1 cellular context compared by ENCODE assay signal in genomic region chr13:27620377-27621115, GRCh38.
TF ChIP-seq lines count a peak whose summit lies in the region.

Gene LNX2 (minus strand): TSS chr13:27620529. CDS start chr13:27581703, 38,826 bp downstream.

TF ChIP-seq in HepG2, 621 proteins besides CTCF, POLR2A, EP300 and RAD21 (continued from another document and continues in another):
- TF ChIP-seq ZNF687 (CRISPR knock-in tag; IDR thresholded peaks at IDR 0.05) (peak; percentile 59), SRSF1 (optimal IDR thresholded peaks at IDR 0.05; ENCODE audit: low read depth, low read length) (peak; percentile 38), ARNTL (CRISPR knock-in tag; IDR thresholded peaks at IDR 0.05) (peak; percentile 69; the same call in 1 of the 2 replicates), RBM39 (IDR thresholded peaks at IDR 0.05; ENCODE audit: low read depth, low read length, poor library complexity, severe bottlenecking) (peak; percentile 88), ZKSCAN1 (IDR thresholded peaks at IDR 0.05; ENCODE audit: low read length) (no peak), MIER3 (CRISPR knock-in tag; IDR thresholded peaks at IDR 0.05; ENCODE audit: borderline replicate concordance) (0 out of 2 replicates have a peak, but pooled peaks have one; percentile 12), SP5 (CRISPR knock-in tag; IDR thresholded peaks at IDR 0.05; ENCODE audit: borderline replicate concordance, low read depth) (peak; percentile 69; the same call in 1 of the 2 replicates), ZNF768 (CRISPR knock-in tag; IDR thresholded peaks at IDR 0.05) (peak; percentile 44; the same call in 1 of the 2 replicates), SIN3A (IDR thresholded peaks at IDR 0.05; ENCODE audit: borderline replicate concordance, low read depth, low read length) (peak; percentile 55; the same call in 1 of the 2 replicates), ZNF274 (CRISPR knock-in tag; IDR thresholded peaks at IDR 0.05) (peak; percentile 45; the same call in 1 of the 2 replicates), ZNF800 (CRISPR knock-in tag; IDR thresholded peaks at IDR 0.05) (peak; percentile 68; the same call in 1 of the 2 replicates), THAP11 (CRISPR knock-in tag; IDR thresholded peaks at IDR 0.05) (peak; percentile 73), PCBP1 (IDR thresholded peaks at IDR 0.05; ENCODE audit: borderline replicate concordance, low read depth, low read length) (0 out of 2 replicates have a peak, but pooled peaks have one; percentile 40), NRL (CRISPR knock-in tag; IDR thresholded peaks at IDR 0.05; ENCODE audit: borderline replicate concordance) (no peak), GPN1 (CRISPR knock-in tag; IDR thresholded peaks at IDR 0.05; ENCODE audit: borderline replicate concordance) (no peak), ZBTB38 (CRISPR knock-in tag; IDR thresholded peaks at IDR 0.05) (0 out of 2 replicates have a peak, but pooled peaks have one; percentile 23), RXRA (CRISPR knock-in tag; IDR thresholded peaks at IDR 0.05) (peak; percentile 36; the same call in 1 of the 2 replicates), SRSF4 (IDR thresholded peaks at IDR 0.05; ENCODE audit: low read depth, low read length, poor library complexity, severe bottlenecking) (no peak), ZFAT (CRISPR knock-in tag; conservative IDR thresholded peaks at IDR 0.05) (no peak), RFX5 (IDR thresholded peaks at IDR 0.05; ENCODE audit: low read depth, low read length) (0 out of 2 replicates have a peak, but pooled peaks have one; percentile 37), HINFP (CRISPR knock-in tag; IDR thresholded peaks at IDR 0.05; ENCODE audit: low read depth) (0 out of 2 replicates have a peak, but pooled peaks have one; percentile 44), ZNF10 (CRISPR knock-in tag; IDR thresholded peaks at IDR 0.05; ENCODE audit: borderline replicate concordance, low read depth) (no peak), MYC (CRISPR knock-in tag; IDR thresholded peaks at IDR 0.05; ENCODE audit: borderline replicate concordance) (peak; percentile 61), MAZ (IDR thresholded peaks at IDR 0.05; ENCODE audit: borderline replicate concordance, low read depth, low read length) (no peak), MAZ (CRISPR knock-in tag; IDR thresholded peaks at IDR 0.05; ENCODE audit: low read depth) (peak; percentile 38; the same call in 1 of the 2 replicates), KAT8 (CRISPR knock-in tag; IDR thresholded peaks at IDR 0.05) (peak; percentile 16; the same call in 1 of the 2 replicates), KLF11 (CRISPR knock-in tag; IDR thresholded peaks at IDR 0.05) (0 out of 2 replicates have a peak, but pooled peaks have one; percentile 21)
- TF ChIP-seq, protein P1, sequence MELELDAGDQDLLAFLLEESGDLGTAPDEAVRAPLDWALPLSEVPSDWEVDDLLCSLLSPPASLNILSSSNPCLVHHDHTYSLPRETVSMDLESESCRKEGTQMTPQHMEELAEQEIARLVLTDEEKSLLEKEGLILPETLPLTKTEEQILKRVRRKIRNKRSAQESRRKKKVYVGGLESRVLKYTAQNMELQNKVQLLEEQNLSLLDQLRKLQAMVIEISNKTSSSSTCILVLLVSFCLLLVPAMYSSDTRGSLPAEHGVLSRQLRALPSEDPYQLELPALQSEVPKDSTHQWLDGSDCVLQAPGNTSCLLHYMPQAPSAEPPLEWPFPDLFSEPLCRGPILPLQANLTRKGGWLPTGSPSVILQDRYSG (CRISPR knock-in tag; IDR thresholded peaks at IDR 0.05): no peak
- TF ChIP-seq, protein P2, sequence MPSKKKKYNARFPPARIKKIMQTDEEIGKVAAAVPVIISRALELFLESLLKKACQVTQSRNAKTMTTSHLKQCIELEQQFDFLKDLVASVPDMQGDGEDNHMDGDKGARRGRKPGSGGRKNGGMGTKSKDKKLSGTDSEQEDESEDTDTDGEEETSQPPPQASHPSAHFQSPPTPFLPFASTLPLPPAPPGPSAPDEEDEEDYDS (CRISPR knock-in tag; IDR thresholded peaks at IDR 0.05): peak; percentile 85
- TF ChIP-seq, protein P3, sequence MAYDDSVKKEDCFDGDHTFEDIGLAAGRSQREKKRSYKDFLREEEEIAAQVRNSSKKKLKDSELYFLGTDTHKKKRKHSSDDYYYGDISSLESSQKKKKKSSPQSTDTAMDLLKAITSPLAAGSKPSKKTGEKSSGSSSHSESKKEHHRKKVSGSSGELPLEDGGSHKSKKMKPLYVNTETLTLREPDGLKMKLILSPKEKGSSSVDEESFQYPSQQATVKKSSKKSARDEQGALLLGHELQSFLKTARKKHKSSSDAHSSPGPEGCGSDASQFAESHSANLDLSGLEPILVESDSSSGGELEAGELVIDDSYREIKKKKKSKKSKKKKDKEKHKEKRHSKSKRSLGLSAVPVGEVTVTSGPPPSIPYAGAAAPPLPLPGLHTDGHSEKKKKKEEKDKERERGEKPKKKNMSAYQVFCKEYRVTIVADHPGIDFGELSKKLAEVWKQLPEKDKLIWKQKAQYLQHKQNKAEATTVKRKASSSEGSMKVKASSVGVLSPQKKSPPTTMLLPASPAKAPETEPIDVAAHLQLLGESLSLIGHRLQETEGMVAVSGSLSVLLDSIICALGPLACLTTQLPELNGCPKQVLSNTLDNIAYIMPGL (CRISPR knock-in tag; IDR thresholded peaks at IDR 0.05; ENCODE audit: borderline replicate concordance in 1 of 2, low read depth in 1 of 2): peak in 1 of 2 experiments; percentile 23; a peak in 2 of 4 replicates
- TF ChIP-seq, protein P4, sequence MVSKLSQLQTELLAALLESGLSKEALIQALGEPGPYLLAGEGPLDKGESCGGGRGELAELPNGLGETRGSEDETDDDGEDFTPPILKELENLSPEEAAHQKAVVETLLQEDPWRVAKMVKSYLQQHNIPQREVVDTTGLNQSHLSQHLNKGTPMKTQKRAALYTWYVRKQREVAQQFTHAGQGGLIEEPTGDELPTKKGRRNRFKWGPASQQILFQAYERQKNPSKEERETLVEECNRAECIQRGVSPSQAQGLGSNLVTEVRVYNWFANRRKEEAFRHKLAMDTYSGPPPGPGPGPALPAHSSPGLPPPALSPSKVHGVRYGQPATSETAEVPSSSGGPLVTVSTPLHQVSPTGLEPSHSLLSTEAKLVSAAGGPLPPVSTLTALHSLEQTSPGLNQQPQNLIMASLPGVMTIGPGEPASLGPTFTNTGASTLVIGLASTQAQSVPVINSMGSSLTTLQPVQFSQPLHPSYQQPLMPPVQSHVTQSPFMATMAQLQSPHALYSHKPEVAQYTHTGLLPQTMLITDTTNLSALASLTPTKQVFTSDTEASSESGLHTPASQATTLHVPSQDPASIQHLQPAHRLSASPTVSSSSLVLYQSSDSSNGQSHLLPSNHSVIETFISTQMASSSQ (IDR thresholded peaks at IDR 0.05; ENCODE audit: low read depth): no peak
- TF ChIP-seq, protein P4 (CRISPR knock-in tag; IDR thresholded peaks at IDR 0.05; ENCODE audit: borderline replicate concordance): no peak
- TF ChIP-seq, protein P5, sequence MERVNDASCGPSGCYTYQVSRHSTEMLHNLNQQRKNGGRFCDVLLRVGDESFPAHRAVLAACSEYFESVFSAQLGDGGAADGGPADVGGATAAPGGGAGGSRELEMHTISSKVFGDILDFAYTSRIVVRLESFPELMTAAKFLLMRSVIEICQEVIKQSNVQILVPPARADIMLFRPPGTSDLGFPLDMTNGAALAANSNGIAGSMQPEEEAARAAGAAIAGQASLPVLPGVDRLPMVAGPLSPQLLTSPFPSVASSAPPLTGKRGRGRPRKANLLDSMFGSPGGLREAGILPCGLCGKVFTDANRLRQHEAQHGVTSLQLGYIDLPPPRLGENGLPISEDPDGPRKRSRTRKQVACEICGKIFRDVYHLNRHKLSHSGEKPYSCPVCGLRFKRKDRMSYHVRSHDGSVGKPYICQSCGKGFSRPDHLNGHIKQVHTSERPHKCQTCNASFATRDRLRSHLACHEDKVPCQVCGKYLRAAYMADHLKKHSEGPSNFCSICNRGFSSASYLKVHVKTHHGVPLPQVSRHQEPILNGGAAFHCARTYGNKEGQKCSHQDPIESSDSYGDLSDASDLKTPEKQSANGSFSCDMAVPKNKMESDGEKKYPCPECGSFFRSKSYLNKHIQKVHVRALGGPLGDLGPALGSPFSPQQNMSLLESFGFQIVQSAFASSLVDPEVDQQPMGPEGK (CRISPR knock-in tag; IDR thresholded peaks at IDR 0.05): peak; percentile 84
- TF ChIP-seq, protein P6, sequence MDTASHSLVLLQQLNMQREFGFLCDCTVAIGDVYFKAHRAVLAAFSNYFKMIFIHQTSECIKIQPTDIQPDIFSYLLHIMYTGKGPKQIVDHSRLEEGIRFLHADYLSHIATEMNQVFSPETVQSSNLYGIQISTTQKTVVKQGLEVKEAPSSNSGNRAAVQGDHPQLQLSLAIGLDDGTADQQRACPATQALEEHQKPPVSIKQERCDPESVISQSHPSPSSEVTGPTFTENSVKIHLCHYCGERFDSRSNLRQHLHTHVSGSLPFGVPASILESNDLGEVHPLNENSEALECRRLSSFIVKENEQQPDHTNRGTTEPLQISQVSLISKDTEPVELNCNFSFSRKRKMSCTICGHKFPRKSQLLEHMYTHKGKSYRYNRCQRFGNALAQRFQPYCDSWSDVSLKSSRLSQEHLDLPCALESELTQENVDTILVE (CRISPR knock-in tag; IDR thresholded peaks at IDR 0.05): 0 out of 2 replicates have a peak, but pooled peaks have one; percentile 45
